In the genomic region with DNA sequence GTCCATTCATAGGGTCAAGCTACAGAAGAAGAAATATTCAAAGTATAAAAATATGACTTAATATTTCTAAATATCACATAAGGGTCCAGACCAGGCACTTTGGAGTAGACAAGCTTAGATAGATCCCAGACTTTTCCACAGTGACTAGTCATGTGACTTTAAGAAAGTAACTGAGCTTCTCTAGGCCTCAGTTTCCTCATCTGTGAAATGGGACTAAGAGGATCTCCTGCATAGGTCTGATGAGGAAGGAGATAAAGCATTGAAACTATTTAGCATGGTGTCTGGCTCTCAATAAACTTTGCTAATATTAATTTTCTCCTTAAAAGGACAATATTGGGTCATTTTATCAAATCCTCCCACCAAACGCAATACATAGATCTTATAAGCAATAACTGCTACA, we compare ENCODE assay signal across 26 cellular contexts.
DNase-seq lines count a peak whose midpoint lies in the region; ATAC-seq and TF ChIP-seq lines count a peak whose summit lies in the region.
"Had no signal": no experiment of that assay in that cellular context is flagged by ENCODE, and none has a peak within 500 bp of the region (broad histone marks: within the 10 kb centered on the region; RNA-seq: fewer than 3 reads in every experiment).

No MANE protein-coding gene starts in this region.

- H3K36me3 Mint-ChIP-seq in activated naive CD4-positive, alpha-beta T cell treated with anti-CD3 and anti-CD28 coated beads, Interleukin-2, amount 10 ng/mL, durations not matched to agents 7 days and 5 days: no peaks in the 10 kb centered on the region
- H3K36me3 Mint-ChIP-seq in activated naive CD4-positive, alpha-beta T cell treated with anti-CD3 and anti-CD28 coated beads, Interleukin-2, amount 50 U/mL, for 72 hours: no peaks in the 10 kb centered on the region
- no peaks in the 10 kb centered on the region for H3K36me3 Mint-ChIP-seq in activated naive CD8-positive, alpha-beta T cell treated with anti-CD3 and anti-CD28 coated beads, Interleukin-2, amount 10 ng/mL, durations not matched to agents 7 days and 5 days
- peaks cover 9% of the 10 kb centered on the region for H3K36me3 Mint-ChIP-seq in natural killer cell treated with Interleukin-12 subunit alpha and Interleukin-12 subunit beta and Interleukin-15 and Interleukin-18, amount 100 ng/mL, for 72 hours
- H3K36me3 Mint-ChIP-seq: IgD-negative memory B cell; stimulated activated memory B cell treated with anti-CD40 and anti-IgM and Interleukin-4, amounts not matched to agents 10 μg/mL and 1 μg/mL and 100 μg/mL, for 72 hours; type B pancreatic cell had no signal

- no peak for ATAC-seq in activated naive CD4-positive, alpha-beta T cell treated with anti-CD3 and anti-CD28 coated beads, Interleukin-2, amount 50 U/mL, for 72 hours
- no peak for ATAC-seq in activated naive CD8-positive, alpha-beta T cell treated with anti-CD3 and anti-CD28 coated beads, Interleukin-2, amount 10 ng/mL, durations not matched to agents 7 days and 5 days (ENCODE audit: low read depth)
- ATAC-seq in natural killer cell treated with Interleukin-12 subunit alpha and Interleukin-12 subunit beta and Interleukin-15 and Interleukin-18, amount 100 ng/mL, for 72 hours: peak in 1 of 2 donors; percentile 46
- no peak for ATAC-seq in GM21515 (IDR thresholded peaks at IDR 0.05; ENCODE audit: unreplicated experiment)
- ATAC-seq: gastrocnemius medialis; HCT116; mucosa of descending colon; stimulated activated memory B cell treated with anti-CD40 and anti-IgM and Interleukin-4, amounts not matched to agents 10 μg/mL and 1 μg/mL and 100 μg/mL, for 72 hours had no signal

- peak overlapping the region; percentile 41 for H3K4me3 Mint-ChIP-seq in activated naive CD4-positive, alpha-beta T cell treated with anti-CD3 and anti-CD28 coated beads, Interleukin-2, amount 10 ng/mL, durations not matched to agents 7 days and 5 days
- peak overlapping the region; percentile 32 for H3K4me3 Mint-ChIP-seq in activated naive CD8-positive, alpha-beta T cell treated with anti-CD3 and anti-CD28 coated beads, Interleukin-2, amount 10 ng/mL, durations not matched to agents 7 days and 5 days
- peak overlapping the region; percentile 97 for H3K4me3 Mint-ChIP-seq in natural killer cell treated with Interleukin-12 subunit alpha and Interleukin-12 subunit beta and Interleukin-15 and Interleukin-18, amount 100 ng/mL, for 72 hours
- H3K4me3 Mint-ChIP-seq: IgD-negative memory B cell; nephron progenitor cell; stimulated activated memory B cell treated with anti-CD40 and anti-IgM and Interleukin-4, amounts not matched to agents 10 μg/mL and 1 μg/mL and 100 μg/mL, for 72 hours; type B pancreatic cell had no signal

- POLR2A ChIA-PET in activated naive CD8-positive, alpha-beta T cell treated with anti-CD3 and anti-CD28 coated beads, Interleukin-2, amount 10 ng/mL, durations not matched to agents 7 days and 5 days (lab: Charles Lee): no interaction called here

- peak overlapping the region; percentile 71 for H3K4me3 ChIP-seq in NB4 (ENCODE audit: low read depth, low read length)
- H3K4me3 ChIP-seq: gastrocnemius medialis, lung, mucosa of descending colon had no signal

- no peaks in the 10 kb centered on the region for H3K27me3 Mint-ChIP-seq in activated naive CD4-positive, alpha-beta T cell treated with anti-CD3 and anti-CD28 coated beads, Interleukin-2, amount 10 ng/mL, durations not matched to agents 7 days and 5 days
- no peaks in the 10 kb centered on the region for H3K27me3 Mint-ChIP-seq in activated naive CD8-positive, alpha-beta T cell treated with anti-CD3 and anti-CD28 coated beads, Interleukin-2, amount 10 ng/mL, durations not matched to agents 7 days and 5 days
- no peaks in the 10 kb centered on the region for H3K27me3 Mint-ChIP-seq in natural killer cell treated with Interleukin-12 subunit alpha and Interleukin-12 subunit beta and Interleukin-15 and Interleukin-18, amount 100 ng/mL, for 72 hours
- H3K27me3 Mint-ChIP-seq: type B pancreatic cell had no signal

- H3K27ac Mint-ChIP-seq in activated naive CD4-positive, alpha-beta T cell treated with anti-CD3 and anti-CD28 coated beads, Interleukin-2, amount 10 ng/mL, durations not matched to agents 7 days and 5 days: no peak overlapping the region
- no peak overlapping the region for H3K27ac Mint-ChIP-seq in activated naive CD4-positive, alpha-beta T cell treated with anti-CD3 and anti-CD28 coated beads, Interleukin-2, amount 50 U/mL, for 72 hours
- H3K27ac Mint-ChIP-seq in activated naive CD8-positive, alpha-beta T cell treated with anti-CD3 and anti-CD28 coated beads, Interleukin-2, amount 10 ng/mL, durations not matched to agents 7 days and 5 days: peak overlapping the region; percentile 16
- H3K27ac Mint-ChIP-seq in natural killer cell treated with Interleukin-12 subunit alpha and Interleukin-12 subunit beta and Interleukin-15 and Interleukin-18, amount 100 ng/mL, for 72 hours: peak overlapping the region; percentile 86 to 100
- H3K27ac Mint-ChIP-seq: IgD-negative memory B cell; nephron progenitor cell; stimulated activated memory B cell treated with anti-CD40 and anti-IgM and Interleukin-4, amounts not matched to agents 10 μg/mL and 1 μg/mL and 100 μg/mL, for 72 hours; type B pancreatic cell had no signal

- CTCF ChIA-PET in activated naive CD4-positive, alpha-beta T cell treated with anti-CD3 and anti-CD28 coated beads, Interleukin-2, amount 10 ng/mL, durations not matched to agents 7 days and 5 days (lab: Charles Lee): interaction anchor here (1.0 kb wide), 1 partner anchor 60 kb away, joined by 3 read pairs; no protein-coding TSS in a partner anchor

- TF ChIP-seq CTCF in NB4 (IDR thresholded peaks at IDR 0.05; ENCODE audit: low read depth, low read length): no peak

- no peak for TF ChIP-seq POLR2A in NB4 (IDR thresholded peaks at IDR 0.05; ENCODE audit: extremely low read depth, insufficient read length)

- H3K4me1 Mint-ChIP-seq in activated naive CD4-positive, alpha-beta T cell treated with anti-CD3 and anti-CD28 coated beads, Interleukin-2, amount 10 ng/mL, durations not matched to agents 7 days and 5 days: no peaks in the 10 kb centered on the region
- H3K4me1 Mint-ChIP-seq in activated naive CD8-positive, alpha-beta T cell treated with anti-CD3 and anti-CD28 coated beads, Interleukin-2, amount 10 ng/mL, durations not matched to agents 7 days and 5 days: no peaks in the 10 kb centered on the region
- H3K4me1 Mint-ChIP-seq in natural killer cell treated with Interleukin-12 subunit alpha and Interleukin-12 subunit beta and Interleukin-15 and Interleukin-18, amount 100 ng/mL, for 72 hours (ENCODE audit: low read depth in 2 of 2): peaks cover 42 to 43% of the 10 kb centered on the region in 2 donors
- H3K4me1 Mint-ChIP-seq: IgD-negative memory B cell; stimulated activated memory B cell treated with anti-CD40 and anti-IgM and Interleukin-4, amounts not matched to agents 10 μg/mL and 1 μg/mL and 100 μg/mL, for 72 hours had no signal

- H3K9me3 Mint-ChIP-seq in activated naive CD4-positive, alpha-beta T cell treated with anti-CD3 and anti-CD28 coated beads, Interleukin-2, amount 10 ng/mL, durations not matched to agents 7 days and 5 days: no peaks in the 10 kb centered on the region
- H3K9me3 Mint-ChIP-seq in activated naive CD4-positive, alpha-beta T cell treated with anti-CD3 and anti-CD28 coated beads, Interleukin-2, amount 50 U/mL, for 72 hours: no peaks in the 10 kb centered on the region
- H3K9me3 Mint-ChIP-seq in activated naive CD8-positive, alpha-beta T cell treated with anti-CD3 and anti-CD28 coated beads, Interleukin-2, amount 10 ng/mL, durations not matched to agents 7 days and 5 days: no peaks in the 10 kb centered on the region
- no peaks in the 10 kb centered on the region for H3K9me3 Mint-ChIP-seq in natural killer cell treated with Interleukin-12 subunit alpha and Interleukin-12 subunit beta and Interleukin-15 and Interleukin-18, amount 100 ng/mL, for 72 hours
- H3K9me3 Mint-ChIP-seq: IgD-negative memory B cell; nephron progenitor cell; stimulated activated memory B cell treated with anti-CD40 and anti-IgM and Interleukin-4, amounts not matched to agents 10 μg/mL and 1 μg/mL and 100 μg/mL, for 72 hours; type B pancreatic cell had no signal

- DNase-seq in activated naive CD4-positive, alpha-beta T cell treated with anti-CD3 and anti-CD28 coated beads, Interleukin-2, amount 10 ng/mL, durations not matched to agents 7 days and 5 days: no peak
- no peak for DNase-seq in activated naive CD4-positive, alpha-beta T cell treated with anti-CD3 and anti-CD28 coated beads, Interleukin-2, amount 50 U/mL, for 72 hours (ENCODE audit: low spot score in 2 of 2)
- DNase-seq in NB4 (ENCODE audit: low read depth) (peak; percentile 51), islet precursor cell (no peak), SIG-M5 treated with dmso at 0.1 percent for 504 hours (lab: John Stamatoyannopoulos, UW; ENCODE audit: unreplicated experiment) (no peak)
- no peak for DNase-seq in activated naive CD8-positive, alpha-beta T cell treated with anti-CD3 and anti-CD28 coated beads, Interleukin-2, amount 10 ng/mL, durations not matched to agents 7 days and 5 days
- no peak for DNase-seq in natural killer cell treated with Interleukin-12 subunit alpha and Interleukin-12 subunit beta and Interleukin-15 and Interleukin-18, amount 100 ng/mL, for 72 hours (ENCODE audit: low spot score)
- DNase-seq: ACHN, activated gamma-delta T cell, amygdala, BE2C, Caco-2, gastrocnemius medialis, mucosa of descending colon, NCI-H1092, NCI-H1694 treated with DMSO at 0.1 percent for 48 hours, NCI-H2171, NCI-H82, nephron progenitor cell, SIG-M5 had no signal

Comparison
In these comparisons a context has a peak if more than half of its experiments do, and no peak if none do; other contexts are left out.
1. H3K27ac Mint-ChIP-seq: peak in activated naive CD8-positive, alpha-beta T cell treated with anti-CD3 and anti-CD28 coated beads, Interleukin-2, amount 10 ng/mL, durations not matched to agents 7 days and 5 days (single experiment) and natural killer cell treated with Interleukin-12 subunit alpha and Interleukin-12 subunit beta and Interleukin-15 and Interleukin-18, amount 100 ng/mL, for 72 hours (2 of 2); none in activated naive CD4-positive, alpha-beta T cell treated with anti-CD3 and anti-CD28 coated beads, Interleukin-2, amount 10 ng/mL, durations not matched to agents 7 days and 5 days (single experiment) and activated naive CD4-positive, alpha-beta T cell treated with anti-CD3 and anti-CD28 coated beads, Interleukin-2, amount 50 U/mL, for 72 hours (0 of 2).
2. H3K4me3 Mint-ChIP-seq: peak in every context shown above with its lines; median percentile 97 in natural killer cell treated with Interleukin-12 subunit alpha and Interleukin-12 subunit beta and Interleukin-15 and Interleukin-18, amount 100 ng/mL, for 72 hours; 41 in activated naive CD4-positive, alpha-beta T cell treated with anti-CD3 and anti-CD28 coated beads, Interleukin-2, amount 10 ng/mL, durations not matched to agents 7 days and 5 days; 32 in activated naive CD8-positive, alpha-beta T cell treated with anti-CD3 and anti-CD28 coated beads, Interleukin-2, amount 10 ng/mL, durations not matched to agents 7 days and 5 days.